In the genomic region with DNA sequence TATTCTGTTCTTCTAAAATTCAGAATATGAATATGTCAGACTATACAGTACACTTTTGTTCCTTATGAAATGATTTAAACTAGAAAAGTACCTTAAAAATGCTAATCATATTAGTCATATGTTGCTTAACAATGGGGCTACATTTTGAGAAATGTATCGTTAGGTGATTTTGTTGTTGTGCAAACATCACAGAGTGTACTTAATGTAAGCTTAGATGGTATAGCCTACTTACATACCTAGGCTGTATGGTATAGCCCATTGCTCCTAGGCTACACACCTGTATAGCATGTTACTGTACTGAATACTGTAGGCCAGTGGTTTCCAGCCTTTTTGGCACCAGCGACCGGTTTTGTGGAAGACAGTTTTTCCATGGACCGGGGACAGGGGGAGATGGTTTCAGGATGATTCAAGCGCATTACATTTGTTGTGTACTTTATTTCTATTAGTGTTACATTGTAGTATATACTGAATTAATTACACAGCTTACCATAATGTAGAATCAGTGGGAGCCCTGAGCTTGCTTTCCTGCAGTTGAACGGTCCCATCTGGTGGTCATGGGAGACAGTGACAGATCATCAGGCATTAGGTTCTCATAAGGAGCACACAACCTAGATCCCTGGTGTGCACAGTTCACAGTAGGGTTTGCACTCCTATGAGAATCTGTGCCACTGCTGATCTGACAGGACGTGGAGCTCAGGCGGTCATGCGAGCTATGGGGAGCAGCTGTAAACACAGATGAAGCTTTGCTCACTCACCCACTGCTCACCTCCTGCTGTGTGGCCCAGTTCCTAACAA, we compare ENCODE assay signal across 11 cellular contexts. TPM values are rescaled to one million over a fixed set of nuclear protein-coding genes. Genes with fewer than 3 reads are reported as not detected.
DNase-seq lines count a peak whose midpoint lies in the region; FAIRE-seq and TF ChIP-seq lines count a peak whose summit lies in the region.
"Had no signal": no experiment of that assay in that cellular context is flagged by ENCODE, and none has a peak within 500 bp of the region (broad histone marks: within the 10 kb centered on the region; RNA-seq: fewer than 3 reads in every experiment).

No MANE protein-coding gene starts in this region.

- no peaks in the 10 kb centered on the region for H3K79me2 ChIP-seq in endothelial cell of umbilical vein (ENCODE audit: control insufficient read depth, insufficient read depth, low read length)

- no peak overlapping the region for H2AFZ ChIP-seq in endothelial cell of umbilical vein (ENCODE audit: low read depth, low read length)

- H3K4me3 ChIP-seq in SJCRH30 = no peak overlapping the region
- no peak overlapping the region for H3K4me3 ChIP-seq in endothelial cell of umbilical vein (replicated peaks in 1 of 3; ENCODE audit: insufficient read depth in 1 of 3, low read depth in 1 of 3, low read length in 3 of 3)
- H3K4me3 ChIP-seq in skeletal muscle satellite cell (ENCODE audit: low read length) = no peak overlapping the region
- H3K4me3 ChIP-seq: smooth muscle cell had no signal

- dilution Hi-C loops in endothelial cell of umbilical vein (cut with MboI; ENCODE audit: extremely low pct_ligation_motif_present, low sequenced_read_pairs) = no loop called here

- H3K4me2 ChIP-seq in endothelial cell of umbilical vein (ENCODE audit: insufficient read depth, low read length) (no peak overlapping the region), skeletal muscle satellite cell (ENCODE audit: low read length) (peak overlapping the region; percentile 49)
- H3K4me2 ChIP-seq: smooth muscle cell had no signal

- H3K4me1 ChIP-seq in SJCRH30 (no peaks in the 10 kb centered on the region), endothelial cell of umbilical vein (ENCODE audit: control insufficient read depth, extremely low read depth, insufficient read depth, low read length) (no peaks in the 10 kb centered on the region), skeletal muscle satellite cell (ENCODE audit: control insufficient read depth, insufficient read depth, low read length) (peaks cover 16% of the 10 kb centered on the region)

- H3K36me3 ChIP-seq in SJCRH30 = peaks cover 60% of the 10 kb centered on the region
- peaks cover 5 to 7% of the 10 kb centered on the region in 2 experiments for H3K36me3 ChIP-seq in endothelial cell of umbilical vein (ENCODE audit: control insufficient read depth in 2 of 2, extremely low read depth in 1 of 2, insufficient read depth in 2 of 2, low read length in 2 of 2)
- peaks cover 48% of the 10 kb centered on the region for H3K36me3 ChIP-seq in skeletal muscle satellite cell (ENCODE audit: insufficient read depth, low read length)

- H3K27ac ChIP-seq in SJCRH30 = no peak overlapping the region
- no peak overlapping the region for H3K27ac ChIP-seq in endothelial cell of umbilical vein (ENCODE audit: insufficient read depth, low read depth, low read length)
- H3K27ac ChIP-seq: HL-60 had no signal

- no peaks in the 10 kb centered on the region for H4K20me1 ChIP-seq in endothelial cell of umbilical vein (replicated peaks; ENCODE audit: control insufficient read depth, extremely low read depth, insufficient read depth, low read length)

- no peak for TF ChIP-seq CTCF in endothelial cell of umbilical vein (IDR thresholded peaks at IDR 0.05; ENCODE audit: extremely low read depth in 1 of 2, insufficient read depth in 1 of 2, low read depth in 1 of 2, low read length in 2 of 2)

- DNase-seq in NCI-H82 (lab: John Stamatoyannopoulos, UW) = peak; percentile 11
- no peak for DNase-seq in NCI-H82 treated with DMSO at 0.1 percent for 48 hours (lab: John Stamatoyannopoulos, UW; ENCODE audit: unreplicated experiment)
- DNase-seq in SJCRH30 = peak; percentile 39 to 45
- DNase-seq in endothelial cell of umbilical vein (ENCODE audit: low read depth, low spot score) = peak; percentile 9
- DNase-seq in stimulated activated naive CD4-positive, alpha-beta T cell treated with Interleukin-2 at 50 U/mL for 16 hours (lab: John Stamatoyannopoulos, UW) = no peak
- no peak for DNase-seq in NCI-H2196 (lab: John Stamatoyannopoulos, UW; ENCODE audit: unreplicated experiment)
- DNase-seq in NOMO-1 treated with DMSO at 0.1 percent for 48 hours (lab: John Stamatoyannopoulos, UW; ENCODE audit: unreplicated experiment) = no peak
- DNase-seq: activated CD4-positive, CD25-positive, alpha-beta regulatory T cell treated with anti-CD3 and anti-CD28 coated beads, Interleukin-2, amount 50 U/mL, for 72 hours had no signal

- H3K9ac ChIP-seq in endothelial cell of umbilical vein (replicated peaks; ENCODE audit: extremely low read depth, insufficient read depth, low read length) = no peak overlapping the region
- H3K9ac ChIP-seq in skeletal muscle satellite cell (ENCODE audit: low read depth, low read length) = peak overlapping the region; percentile 21

- H3K27me3 ChIP-seq in SJCRH30 = no peaks in the 10 kb centered on the region
- H3K27me3 ChIP-seq in endothelial cell of umbilical vein (ENCODE audit: control insufficient read depth in 2 of 2, insufficient read depth in 2 of 2, low read length in 2 of 2) = no peaks in the 10 kb centered on the region
- no peaks in the 10 kb centered on the region for H3K27me3 ChIP-seq in skeletal muscle satellite cell (ENCODE audit: control insufficient read depth, insufficient read depth, low read length)

- no TSS peak for BruUV-seq in endothelial cell of umbilical vein (replicated peaks; lab: Mats Ljungman, UMichigan)

- H3K9me1 ChIP-seq in endothelial cell of umbilical vein (replicated peaks; ENCODE audit: control insufficient read depth, extremely low read depth, insufficient read depth, low read length) = no peaks in the 10 kb centered on the region

- no peaks in the 10 kb centered on the region for H3K9me3 ChIP-seq in SJCRH30 (replicated peaks)
- H3K9me3 ChIP-seq in endothelial cell of umbilical vein (replicated peaks; ENCODE audit: control insufficient read depth, insufficient read depth, low read length) = no peaks in the 10 kb centered on the region
- H3K9me3 ChIP-seq in skeletal muscle satellite cell (replicated peaks; ENCODE audit: low read length) = no peaks in the 10 kb centered on the region

- POLR2A ChIA-PET in endothelial cell of umbilical vein (lab: Charles Lee) = interaction anchor here (1.2 kb wide), 1 partner anchor 33 kb away, joined by 5 read pairs; no protein-coding TSS in a partner anchor

- CTCF ChIA-PET in endothelial cell of umbilical vein (lab: Charles Lee) = interaction anchor here (0.6 to 4.8 kb wide), 6 partner anchors 10 to 171 kb away, joined by 3 to 78 read pairs (median 4); no protein-coding TSS in a partner anchor

- TF ChIP-seq POLR2A in endothelial cell of umbilical vein (IDR thresholded peaks at IDR 0.05; ENCODE audit: low read depth, low read length) = no peak

- intact Hi-C loops in endothelial cell of umbilical vein (cut with micrococcal nuclease) = loop anchor here (1.0 kb wide), 1 partner anchor 39 kb away; no protein-coding TSS in a partner anchor

- FAIRE-seq in endothelial cell of umbilical vein (lab: Jason Lieb, UNC) = peak; percentile 43

TF ChIP-seq in endothelial cell of umbilical vein, 7 proteins besides CTCF, POLR2A, EP300 and RAD21:
- TF ChIP-seq MYC (IDR thresholded peaks at IDR 0.05; ENCODE audit: low read depth, low read length) (no peak), JUN (IDR thresholded peaks at IDR 0.05; ENCODE audit: borderline replicate concordance, insufficient read depth, insufficient read length, low read depth) (no peak), POLR2AphosphoS5 (IDR thresholded peaks at IDR 0.05; ENCODE audit: insufficient read depth, low read depth, low read length) (no peak)
- TF ChIP-seq, protein P1, sequence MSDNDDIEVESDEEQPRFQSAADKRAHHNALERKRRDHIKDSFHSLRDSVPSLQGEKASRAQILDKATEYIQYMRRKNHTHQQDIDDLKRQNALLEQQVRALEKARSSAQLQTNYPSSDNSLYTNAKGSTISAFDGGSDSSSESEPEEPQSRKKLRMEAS (IDR thresholded peaks at IDR 0.05; ENCODE audit: insufficient read depth, insufficient read length) = no peak

RNA-seq across cellular contexts. Expression of gene MRC2, which starts 35.0 kb away (rescaled TPM):
- 4.4 and 4.5 TPM in 2 replicates for total RNA-seq in SJCRH30 (2014; rRNA removed; shearing (Covaris generic))
- 52.7 and 52.9 TPM in 2 replicates for total RNA-seq in endothelial cell of umbilical vein
- 30.6 and 36.5 TPM in 2 replicates for polyA plus RNA-seq in endothelial cell of umbilical vein
- polyA plus RNA-seq in endothelial cell of umbilical vein (2011; cell fraction: cytosol; rRNA removed) = 21.5 and 27.2 TPM in 2 replicates
- 51.4 and 58.5 TPM in 2 replicates for polyA plus RNA-seq in endothelial cell of umbilical vein (2011; cell fraction: nucleus; rRNA removed)
- 16.4 and 37.6 TPM in 2 replicates for polyA plus RNA-seq in endothelial cell of umbilical vein (2012)
- polyA minus RNA-seq in endothelial cell of umbilical vein = 28.6 and 34.0 TPM in 2 replicates
- 8.2 TPM for polyA minus RNA-seq in endothelial cell of umbilical vein (2011; cell fraction: cytosol; rRNA and poly(A)+ RNA removed)
- polyA minus RNA-seq in endothelial cell of umbilical vein (2011; cell fraction: nucleus; rRNA and poly(A)+ RNA removed) = 20.4 and 35.9 TPM in 2 replicates
- 163 and 172 TPM in 2 replicates for total RNA-seq in skeletal muscle satellite cell (2012; rRNA removed)

Comparison
In these comparisons a context has a peak if more than half of its experiments do, and no peak if none do; other contexts are left out.
1. DNase-seq: peak in NCI-H82 (single experiment), SJCRH30 (2 of 2) and endothelial cell of umbilical vein (single experiment); none in NCI-H82 treated with DMSO at 0.1 percent for 48 hours (single experiment), stimulated activated naive CD4-positive, alpha-beta T cell treated with Interleukin-2 at 50 U/mL for 16 hours (single experiment), NCI-H2196 (single experiment) and NOMO-1 treated with DMSO at 0.1 percent for 48 hours (single experiment).